Comparison of ENCODE assay signal across 21 cellular contexts in genomic region chr12:115008951-115009350, GRCh38.
A peak's percentile ranks its signal among the peaks of the same experiment; 100 is the strongest.
DNase-seq lines count a peak whose midpoint lies in the region; ATAC-seq, FAIRE-seq and TF ChIP-seq lines count a peak whose summit lies in the region.
"Had no signal": no experiment of that assay in that cellular context is flagged by ENCODE, and none has a peak within 500 bp of the region (broad histone marks: within the 10 kb centered on the region; RNA-seq: fewer than 3 reads in every experiment).

No MANE protein-coding gene starts in this region.

- no peaks in the 10 kb centered on the region for H3K36me3 ChIP-seq in OCI-LY7 (ENCODE audit: insufficient read depth, low read length)
- H3K36me3 ChIP-seq: gastroesophageal sphincter, stomach had no signal

- no peak for TF ChIP-seq POLR2A in GM12891 (IDR thresholded peaks at IDR 0.05; ENCODE audit: low read depth, low read length)

- H3K4me1 ChIP-seq in OCI-LY7 (ENCODE audit: insufficient read depth, low read length, poor library complexity, severe bottlenecking) = peaks cover 45% of the 10 kb centered on the region
- H3K4me1 ChIP-seq: psoas muscle, stomach had no signal

- TF ChIP-seq CTCF in OCI-LY7 (conservative IDR thresholded peaks at IDR 0.05; ENCODE audit: low read length) = no peak
- no peak for TF ChIP-seq CTCF in RWPE1 (conservative IDR thresholded peaks at IDR 0.05; ENCODE audit: low read depth)

- DNase-seq in GM12891 (ENCODE audit: insufficient read length, low spot score) (no peak), OCI-LY7 (ENCODE audit: low spot score) (peak; percentile 85), HUDEP-2 (lab: John Stamatoyannopoulos, UW; ENCODE audit: unreplicated experiment in 76 of 76) (no peak), RWPE1 (ENCODE audit: low spot score) (no peak), glomerular visceral epithelial cell (ENCODE audit: extremely low spot score) (no peak), SK-N-DZ (ENCODE audit: low spot score) (no peak)
- DNase-seq: activated CD8-positive, alpha-beta memory T cell treated with anti-CD3 and anti-CD28 coated beads, Interleukin-2, amount 50 U/mL, for 4 hours; activated naive CD4-positive, alpha-beta T cell treated with Interleukin-2 at 50 U/mL for 16 hours; MM.1S; naive thymus-derived CD4-positive, alpha-beta T cell; NCI-H2171; psoas muscle; SHP77 treated with DMSO at 0.1 percent for 48 hours; stomach had no signal

- H3K27ac ChIP-seq in OCI-LY7 (ENCODE audit: low read depth, low read length, poor library complexity, severe bottlenecking) = peak overlapping the region; percentile 64
- no peak overlapping the region for H3K27ac ChIP-seq in RWPE1
- H3K27ac ChIP-seq: gastroesophageal sphincter, psoas muscle, stomach had no signal

- peak overlapping the region; percentile 31 for H3K4me3 ChIP-seq in OCI-LY7 (ENCODE audit: low read depth, low read length, poor library complexity, severe bottlenecking)
- H3K4me3 ChIP-seq: gastroesophageal sphincter, psoas muscle, stomach had no signal

- H3K4me2 ChIP-seq in OCI-LY7 (ENCODE audit: low read length) = peak overlapping the region; percentile 64

- peak; percentile 47 for ATAC-seq in GM21367 (IDR thresholded peaks at IDR 0.05; ENCODE audit: unreplicated experiment)
- ATAC-seq in HG03196 (IDR thresholded peaks at IDR 0.05; ENCODE audit: unreplicated experiment) = peak; percentile 71
- ATAC-seq: activated CD4-positive, CD25-positive, alpha-beta regulatory T cell treated with anti-CD3 and anti-CD28 coated beads, Interleukin-2, amount 50 U/mL, for 24 hours; gastroesophageal sphincter; HCT116; naive thymus-derived CD4-positive, alpha-beta T cell; psoas muscle had no signal

- CTCF ChIA-PET in OCI-LY7 (lab: Charles Lee; ENCODE audit: unreplicated experiment) = interaction anchor here (1.0 kb wide), 1 partner anchor 11 kb away, joined by 3 read pairs; no protein-coding TSS in a partner anchor
- CTCF ChIA-PET in RWPE1 (lab: Yijun Ruan, JAX) = no interaction called here

- no peaks in the 10 kb centered on the region for H3K9me2 ChIP-seq in OCI-LY7 (ENCODE audit: insufficient read depth, low read length)

- peak overlapping the region; percentile 64 for H2AFZ ChIP-seq in OCI-LY7 (ENCODE audit: low read length)

- no peak for FAIRE-seq in GM12891 (lab: Jason Lieb, UNC)
- FAIRE-seq: endothelial cell of umbilical vein, G401.6 had no signal

- POLR2A ChIA-PET in OCI-LY7 (lab: Charles Lee) = interaction anchor here (0.7 to 1.6 kb wide), 4 partner anchors 11 to 176 kb away, joined by 3 to 10 read pairs (median 3); no protein-coding TSS in a partner anchor
- POLR2A ChIA-PET in RWPE1 (lab: Yijun Ruan, JAX; ENCODE audit: low non-redundant PET) = no interaction called here

- no peaks in the 10 kb centered on the region for H3K9me3 ChIP-seq in OCI-LY7 (ENCODE audit: low read length)
- H3K9me3 ChIP-seq: gastroesophageal sphincter, psoas muscle, stomach had no signal

- BruUV-seq in OCI-LY7 (replicated peaks; lab: Mats Ljungman, UMichigan) = no TSS peak

- intact Hi-C loops in OCI-LY7 (cut with micrococcal nuclease; ENCODE audit: unreplicated experiment) = no loop called here

- H4K20me1 ChIP-seq in OCI-LY7 (ENCODE audit: insufficient read depth, low read length) = no peaks in the 10 kb centered on the region

- no peaks in the 10 kb centered on the region for H3K79me2 ChIP-seq in OCI-LY7 (ENCODE audit: insufficient read depth, low read depth, low read length)

TF ChIP-seq in GM12891, 5 proteins besides CTCF, POLR2A, EP300 and RAD21:
- TF ChIP-seq POU2F2 (IDR thresholded peaks at IDR 0.05; ENCODE audit: low read depth, low read length) = no peak
- TF ChIP-seq SPI1 (IDR thresholded peaks at IDR 0.05; ENCODE audit: low read depth, low read length) = peak; percentile 86
